ENCODE assay signal across 1 cellular context in the genomic region with DNA sequence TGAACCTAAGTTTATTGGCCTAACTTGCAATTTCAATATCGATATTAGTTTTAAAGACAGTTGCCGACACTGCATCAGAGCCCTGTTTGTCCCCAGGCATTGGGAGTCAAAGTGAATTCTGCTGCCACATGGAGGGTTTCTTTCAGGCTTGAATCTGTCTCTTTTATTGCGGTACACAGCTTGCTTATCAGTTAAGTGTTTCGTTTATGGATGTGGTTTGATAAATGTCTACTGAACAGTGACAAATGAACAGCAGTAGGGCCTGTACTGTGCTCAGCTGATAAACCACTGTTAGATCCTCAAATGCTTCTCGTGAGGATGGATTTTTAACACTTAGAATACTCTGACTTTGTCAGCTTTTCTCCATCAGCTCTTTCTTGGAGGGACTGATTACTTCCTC.
TF ChIP-seq lines count a peak whose summit lies in the region.

No MANE protein-coding gene starts in this region.

TF ChIP-seq in GM23338, 12 proteins besides CTCF, POLR2A, EP300 and RAD21 (continued from another document):
- TF ChIP-seq, protein P1, sequence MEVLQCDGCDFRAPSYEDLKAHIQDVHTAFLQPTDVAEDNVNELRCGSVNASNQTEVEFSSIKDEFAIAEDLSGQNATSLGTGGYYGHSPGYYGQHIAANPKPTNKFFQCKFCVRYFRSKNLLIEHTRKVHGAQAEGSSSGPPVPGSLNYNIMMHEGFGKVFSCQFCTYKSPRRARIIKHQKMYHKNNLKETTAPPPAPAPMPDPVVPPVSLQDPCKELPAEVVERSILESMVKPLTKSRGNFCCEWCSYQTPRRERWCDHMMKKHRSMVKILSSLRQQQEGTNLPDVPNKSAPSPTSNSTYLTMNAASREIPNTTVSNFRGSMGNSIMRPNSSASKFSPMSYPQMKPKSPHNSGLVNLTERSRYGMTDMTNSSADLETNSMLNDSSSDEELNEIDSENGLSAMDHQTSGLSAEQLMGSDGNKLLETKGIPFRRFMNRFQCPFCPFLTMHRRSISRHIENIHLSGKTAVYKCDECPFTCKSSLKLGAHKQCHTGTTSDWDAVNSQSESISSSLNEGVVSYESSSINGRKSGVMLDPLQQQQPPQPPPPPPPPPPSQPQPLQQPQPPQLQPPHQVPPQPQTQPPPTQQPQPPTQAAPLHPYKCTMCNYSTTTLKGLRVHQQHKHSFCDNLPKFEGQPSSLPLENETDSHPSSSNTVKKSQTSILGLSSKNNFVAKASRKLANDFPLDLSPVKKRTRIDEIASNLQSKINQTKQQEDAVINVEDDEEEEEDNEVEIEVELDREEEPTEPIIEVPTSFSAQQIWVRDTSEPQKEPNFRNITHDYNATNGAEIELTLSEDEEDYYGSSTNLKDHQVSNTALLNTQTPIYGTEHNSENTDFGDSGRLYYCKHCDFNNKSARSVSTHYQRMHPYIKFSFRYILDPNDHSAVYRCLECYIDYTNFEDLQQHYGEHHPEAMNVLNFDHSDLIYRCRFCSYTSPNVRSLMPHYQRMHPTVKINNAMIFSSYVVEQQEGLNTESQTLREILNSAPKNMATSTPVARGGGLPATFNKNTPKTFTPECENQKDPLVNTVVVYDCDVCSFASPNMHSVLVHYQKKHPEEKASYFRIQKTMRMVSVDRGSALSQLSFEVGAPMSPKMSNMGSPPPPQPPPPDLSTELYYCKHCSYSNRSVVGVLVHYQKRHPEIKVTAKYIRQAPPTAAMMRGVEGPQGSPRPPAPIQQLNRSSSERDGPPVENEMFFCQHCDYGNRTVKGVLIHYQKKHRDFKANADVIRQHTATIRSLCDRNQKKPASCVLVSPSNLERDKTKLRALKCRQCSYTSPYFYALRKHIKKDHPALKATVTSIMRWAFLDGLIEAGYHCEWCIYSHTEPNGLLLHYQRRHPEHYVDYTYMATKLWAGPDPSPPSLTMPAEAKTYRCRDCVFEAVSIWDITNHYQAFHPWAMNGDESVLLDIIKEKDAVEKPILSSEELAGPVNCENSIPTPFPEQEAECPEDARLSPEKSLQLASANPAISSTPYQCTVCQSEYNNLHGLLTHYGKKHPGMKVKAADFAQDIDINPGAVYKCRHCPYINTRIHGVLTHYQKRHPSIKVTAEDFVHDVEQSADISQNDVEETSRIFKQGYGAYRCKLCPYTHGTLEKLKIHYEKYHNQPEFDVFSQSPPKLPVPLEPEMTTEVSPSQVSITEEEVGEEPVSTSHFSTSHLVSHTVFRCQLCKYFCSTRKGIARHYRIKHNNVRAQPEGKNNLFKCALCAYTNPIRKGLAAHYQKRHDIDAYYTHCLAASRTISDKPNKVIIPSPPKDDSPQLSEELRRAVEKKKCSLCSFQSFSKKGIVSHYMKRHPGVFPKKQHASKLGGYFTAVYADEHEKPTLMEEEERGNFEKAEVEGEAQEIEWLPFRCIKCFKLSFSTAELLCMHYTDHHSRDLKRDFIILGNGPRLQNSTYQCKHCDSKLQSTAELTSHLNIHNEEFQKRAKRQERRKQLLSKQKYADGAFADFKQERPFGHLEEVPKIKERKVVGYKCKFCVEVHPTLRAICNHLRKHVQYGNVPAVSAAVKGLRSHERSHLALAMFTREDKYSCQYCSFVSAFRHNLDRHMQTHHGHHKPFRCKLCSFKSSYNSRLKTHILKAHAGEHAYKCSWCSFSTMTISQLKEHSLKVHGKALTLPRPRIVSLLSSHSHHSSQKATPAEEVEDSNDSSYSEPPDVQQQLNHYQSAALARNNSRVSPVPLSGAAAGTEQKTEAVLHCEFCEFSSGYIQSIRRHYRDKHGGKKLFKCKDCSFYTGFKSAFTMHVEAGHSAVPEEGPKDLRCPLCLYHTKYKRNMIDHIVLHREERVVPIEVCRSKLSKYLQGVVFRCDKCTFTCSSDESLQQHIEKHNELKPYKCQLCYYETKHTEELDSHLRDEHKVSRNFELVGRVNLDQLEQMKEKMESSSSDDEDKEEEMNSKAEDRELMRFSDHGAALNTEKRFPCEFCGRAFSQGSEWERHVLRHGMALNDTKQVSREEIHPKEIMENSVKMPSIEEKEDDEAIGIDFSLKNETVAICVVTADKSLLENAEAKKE (CRISPR knock-in tag; IDR thresholded peaks at IDR 0.05) = no peak
- TF ChIP-seq ZNF331 (CRISPR knock-in tag; IDR thresholded peaks at IDR 0.05; ENCODE audit: low read depth) (no peak), ZNF114 (CRISPR knock-in tag; IDR thresholded peaks at IDR 0.05) (no peak), STAT1 (IDR thresholded peaks at IDR 0.05; ENCODE audit: unreplicated experiment) (no peak), POLR2AphosphoS5 (IDR thresholded peaks at IDR 0.05; ENCODE audit: low read depth) (no peak)
- TF ChIP-seq, protein P2, sequence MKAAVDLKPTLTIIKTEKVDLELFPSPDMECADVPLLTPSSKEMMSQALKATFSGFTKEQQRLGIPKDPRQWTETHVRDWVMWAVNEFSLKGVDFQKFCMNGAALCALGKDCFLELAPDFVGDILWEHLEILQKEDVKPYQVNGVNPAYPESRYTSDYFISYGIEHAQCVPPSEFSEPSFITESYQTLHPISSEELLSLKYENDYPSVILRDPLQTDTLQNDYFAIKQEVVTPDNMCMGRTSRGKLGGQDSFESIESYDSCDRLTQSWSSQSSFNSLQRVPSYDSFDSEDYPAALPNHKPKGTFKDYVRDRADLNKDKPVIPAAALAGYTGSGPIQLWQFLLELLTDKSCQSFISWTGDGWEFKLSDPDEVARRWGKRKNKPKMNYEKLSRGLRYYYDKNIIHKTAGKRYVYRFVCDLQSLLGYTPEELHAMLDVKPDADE (IDR thresholded peaks at IDR 0.05) = no peak
TF ChIP-seq in GM23338: peak in this region for 0.
